In genomic region chr7:121000091-121000983, GRCh38 we compare ENCODE assay signal across 10 cellular contexts. TPM values are rescaled to one million over a fixed set of nuclear protein-coding genes. Genes with fewer than 3 reads are reported as not detected.
A peak's percentile ranks its signal among the peaks of the same experiment; 100 is the strongest.
DNase-seq lines count a peak whose midpoint lies in the region; FAIRE-seq and TF ChIP-seq lines count a peak whose summit lies in the region.
"Had no signal": no experiment of that assay in that cellular context is flagged by ENCODE, and none has a peak within 500 bp of the region (broad histone marks: within the 10 kb centered on the region; RNA-seq: fewer than 3 reads in every experiment).

No MANE protein-coding gene starts in this region.

- H3K36me3 ChIP-seq in ACC112 (ENCODE audit: insufficient read depth, low read length) (no peaks in the 10 kb centered on the region), endothelial cell of umbilical vein (ENCODE audit: control insufficient read depth in 2 of 2, extremely low read depth in 1 of 2, insufficient read depth in 2 of 2, low read length in 2 of 2) (no peaks in the 10 kb centered on the region)

- BruUV-seq in endothelial cell of umbilical vein (replicated peaks; lab: Mats Ljungman, UMichigan): no TSS peak

- H3K27me3 ChIP-seq in ACC112 (ENCODE audit: insufficient read depth, low read length) (no peaks in the 10 kb centered on the region), endothelial cell of umbilical vein (ENCODE audit: control insufficient read depth in 2 of 2, insufficient read depth in 2 of 2, low read length in 2 of 2) (peaks cover 0 to 7% of the 10 kb centered on the region in 2 experiments)

- H3K27ac ChIP-seq in ACC112 (ENCODE audit: low read depth, low read length) (peak overlapping the region; percentile 42), endothelial cell of umbilical vein (ENCODE audit: insufficient read depth, low read depth, low read length) (no peak overlapping the region), RWPE1 (no peak overlapping the region)

- POLR2A ChIA-PET in endothelial cell of umbilical vein (lab: Charles Lee): no interaction called here
- POLR2A ChIA-PET in RWPE1 (lab: Yijun Ruan, JAX; ENCODE audit: low non-redundant PET): no interaction called here

- H3K4me3 ChIP-seq in ACC112 (ENCODE audit: low read depth, low read length) (peak overlapping the region; percentile 71), endothelial cell of umbilical vein (replicated peaks in 1 of 3; ENCODE audit: insufficient read depth in 1 of 3, low read depth in 1 of 3, low read length in 3 of 3) (peak overlapping the region in 1 of 3 experiments; percentile 4)

- FAIRE-seq in endothelial cell of umbilical vein (lab: Jason Lieb, UNC): no peak
- FAIRE-seq in urothelium cell line (lab: Jason Lieb, UNC): no peak

- no peaks in the 10 kb centered on the region for H3K9me1 ChIP-seq in endothelial cell of umbilical vein (replicated peaks; ENCODE audit: control insufficient read depth, extremely low read depth, insufficient read depth, low read length)

- no peaks in the 10 kb centered on the region for H4K20me1 ChIP-seq in endothelial cell of umbilical vein (replicated peaks; ENCODE audit: control insufficient read depth, extremely low read depth, insufficient read depth, low read length)

- dilution Hi-C loops in endothelial cell of umbilical vein (cut with MboI; ENCODE audit: extremely low pct_ligation_motif_present, low sequenced_read_pairs): no loop called here

- H2AFZ ChIP-seq in ACC112 (ENCODE audit: low read length, unreplicated experiment) (peak overlapping the region; percentile 45), endothelial cell of umbilical vein (ENCODE audit: low read depth, low read length) (peak overlapping the region; percentile 71)

- CTCF ChIA-PET in endothelial cell of umbilical vein (lab: Charles Lee) (interaction anchor here (0.6 to 7.6 kb wide), 7 partner anchors 13 to 108 kb away, joined by 3 to 71 read pairs (median 3); partner anchors contain the start of gene CPED1), RWPE1 (lab: Yijun Ruan, JAX) (no interaction called here)

- TF ChIP-seq POLR2A in endothelial cell of umbilical vein (IDR thresholded peaks at IDR 0.05; ENCODE audit: low read depth, low read length): no peak

- peaks cover 45% of the 10 kb centered on the region for H3K79me2 ChIP-seq in ACC112 (ENCODE audit: control insufficient read depth, insufficient read depth, low read length, unreplicated experiment)
- no peaks in the 10 kb centered on the region for H3K79me2 ChIP-seq in endothelial cell of umbilical vein (ENCODE audit: control insufficient read depth, insufficient read depth, low read length)

- TF ChIP-seq CTCF in endothelial cell of umbilical vein (IDR thresholded peaks at IDR 0.05; ENCODE audit: extremely low read depth in 1 of 2, insufficient read depth in 1 of 2, low read depth in 1 of 2, low read length in 2 of 2) (no peak), RWPE1 (conservative IDR thresholded peaks at IDR 0.05; ENCODE audit: low read depth) (no peak)

- intact Hi-C loops in endothelial cell of umbilical vein (cut with micrococcal nuclease): no loop called here

- H3K9ac ChIP-seq in endothelial cell of umbilical vein (replicated peaks; ENCODE audit: extremely low read depth, insufficient read depth, low read length): no peak overlapping the region

- peak overlapping the region; percentile 72 for H3K4me2 ChIP-seq in endothelial cell of umbilical vein (ENCODE audit: insufficient read depth, low read length)

- peaks cover 54% of the 10 kb centered on the region for H3K4me1 ChIP-seq in ACC112 (ENCODE audit: control insufficient read depth, insufficient read depth, low read length, unreplicated experiment)
- peaks cover 6% of the 10 kb centered on the region for H3K4me1 ChIP-seq in endothelial cell of umbilical vein (ENCODE audit: control insufficient read depth, extremely low read depth, insufficient read depth, low read length)

- DNase-seq in M059J (ENCODE audit: low read depth) (peak; percentile 82), endothelial cell of umbilical vein (ENCODE audit: low read depth, low spot score) (peak; percentile 80), myocyte (ENCODE audit: low read depth) (peak; percentile 74), RWPE1 (ENCODE audit: low spot score) (no peak), NCI-H1105 treated with DMSO at 0.1 percent for 48 hours (lab: John Stamatoyannopoulos, UW) (no peak), urothelium cell line (ENCODE audit: low spot score) (no peak)
- DNase-seq in central memory CD4-positive, alpha-beta T cell: no peak
- DNase-seq: naive thymus-derived CD8-positive, alpha-beta T cell; NCI-H446 had no signal

- H3K9me3 ChIP-seq in endothelial cell of umbilical vein (replicated peaks; ENCODE audit: control insufficient read depth, insufficient read depth, low read length): no peaks in the 10 kb centered on the region

TF ChIP-seq in endothelial cell of umbilical vein, 7 proteins besides CTCF, POLR2A, EP300 and RAD21:
- TF ChIP-seq MAX (IDR thresholded peaks at IDR 0.05; ENCODE audit: insufficient read depth, insufficient read length): no peak
TF ChIP-seq in endothelial cell of umbilical vein: peak in this region for 0.

RNA-seq across cellular contexts. Expression of gene CPED1, which starts 11.8 kb away (rescaled TPM):
- total RNA-seq in M059J (2014; rRNA removed; shearing (Covaris generic)): 14.9 and 15.8 TPM in 2 replicates
- total RNA-seq in endothelial cell of umbilical vein (0.22 and 0.32 TPM in 2 replicates), myocyte (19.3 and 26.5 TPM in 2 replicates)
- polyA plus RNA-seq in endothelial cell of umbilical vein: 0.19 and 3.0 TPM in 2 replicates
- polyA plus RNA-seq in endothelial cell of umbilical vein (2011; cell fraction: cytosol; rRNA removed): 0.20 and 0.22 TPM in 2 replicates
- 0.58 and 2.6 TPM in 2 replicates for polyA plus RNA-seq in endothelial cell of umbilical vein (2011; cell fraction: nucleus; rRNA removed)
- 0.10 and 0.46 TPM in 2 replicates for polyA plus RNA-seq in endothelial cell of umbilical vein (2012)
- polyA minus RNA-seq in endothelial cell of umbilical vein: 2.3 and 3.1 TPM in 2 replicates
- polyA minus RNA-seq in endothelial cell of umbilical vein (2011; cell fraction: cytosol; rRNA and poly(A)+ RNA removed): 1.0 TPM
- polyA minus RNA-seq in endothelial cell of umbilical vein (2011; cell fraction: nucleus; rRNA and poly(A)+ RNA removed): 1.2 and 1.6 TPM in 2 replicates
- polyA plus RNA-seq in myocyte (2012): 9.3 TPM
- total RNA-seq: naive thymus-derived CD8-positive, alpha-beta T cell had no signal
- polyA plus RNA-seq: naive thymus-derived CD8-positive, alpha-beta T cell had no signal

RNA-seq across cellular contexts. Expression of gene ING3, which starts 49.8 kb away (rescaled TPM):
- 18.8 and 20.6 TPM in 2 replicates for total RNA-seq in M059J (2014; rRNA removed; shearing (Covaris generic))
- total RNA-seq in endothelial cell of umbilical vein (19.4 and 19.6 TPM in 2 replicates), myocyte (19.1 and 19.4 TPM in 2 replicates)
- 4.6 and 8.7 TPM in 2 replicates for polyA plus RNA-seq in endothelial cell of umbilical vein
- 11.4 and 11.9 TPM in 2 replicates for polyA plus RNA-seq in endothelial cell of umbilical vein (2011; cell fraction: cytosol; rRNA removed)
- polyA plus RNA-seq in endothelial cell of umbilical vein (2011; cell fraction: nucleus; rRNA removed): 22.2 and 39.3 TPM in 2 replicates
- 13.2 and 17.1 TPM in 2 replicates for polyA plus RNA-seq in endothelial cell of umbilical vein (2012)
- polyA minus RNA-seq in endothelial cell of umbilical vein: 6.8 and 13.3 TPM in 2 replicates
- polyA minus RNA-seq in endothelial cell of umbilical vein (2011; cell fraction: cytosol; rRNA and poly(A)+ RNA removed): 7.0 TPM
- polyA minus RNA-seq in endothelial cell of umbilical vein (2011; cell fraction: nucleus; rRNA and poly(A)+ RNA removed): 24.9 and 41.1 TPM in 2 replicates
- 8.1 TPM for polyA plus RNA-seq in myocyte (2012)

Comparison
In these comparisons a context has a peak if more than half of its experiments do, and no peak if none do; other contexts are left out.
1. DNase-seq: peak in M059J (single experiment), endothelial cell of umbilical vein (single experiment) and myocyte (single experiment); none in RWPE1 (single experiment), central memory CD4-positive, alpha-beta T cell (single experiment), NCI-H1105 treated with DMSO at 0.1 percent for 48 hours (single experiment) and urothelium cell line (single experiment).
2. RNA of gene CPED1, which starts 11.8 kb away (total RNA-seq): 19.3 to 26.5 TPM in myocyte and 14.9 to 15.8 TPM in M059J; 0.22 to 0.32 TPM in endothelial cell of umbilical vein; every median in the first group is over 10 times any median in the second.